In the genomic region with DNA sequence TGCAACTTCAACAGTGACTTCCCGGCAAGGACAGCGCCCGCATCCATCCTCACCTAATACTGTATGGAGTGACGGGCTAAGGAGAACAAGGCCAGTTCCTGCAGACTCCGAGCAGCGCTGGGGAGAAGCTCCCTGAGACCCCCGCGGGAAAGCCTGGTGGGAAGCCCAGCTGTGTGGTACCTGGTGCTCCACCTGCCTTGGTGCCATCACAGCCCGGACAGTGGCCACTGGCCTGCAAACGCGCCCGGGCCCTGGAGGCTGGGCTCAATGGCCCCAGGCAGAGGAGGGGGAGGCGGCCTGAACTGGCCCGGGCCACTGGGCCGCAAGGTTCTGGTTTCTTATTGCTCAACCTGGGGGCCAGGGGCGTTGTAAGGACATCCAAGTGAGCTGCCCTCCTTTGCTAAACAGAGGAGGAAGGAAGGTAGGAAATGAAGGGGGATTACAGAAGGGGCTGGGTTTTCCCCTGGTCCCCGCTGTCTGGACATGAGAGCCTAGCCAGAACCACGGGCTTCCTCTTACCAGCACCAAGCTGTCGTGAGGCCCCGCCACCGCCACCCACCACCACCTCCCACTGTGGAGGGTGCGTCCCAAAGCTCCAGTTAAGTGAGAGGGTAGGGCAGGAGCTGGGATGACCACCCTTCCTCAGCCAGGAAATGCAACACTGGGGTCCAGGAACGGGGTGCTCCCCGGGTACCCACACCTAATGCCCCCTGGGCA, we compare ENCODE assay signal across 11 cellular contexts. TPM values are rescaled to one million over a fixed set of nuclear protein-coding genes. Genes with fewer than 3 reads are reported as not detected.
DNase-seq lines count a peak whose midpoint lies in the region; ATAC-seq, FAIRE-seq and TF ChIP-seq lines count a peak whose summit lies in the region.
"Had no signal": no experiment of that assay in that cellular context is flagged by ENCODE, and none has a peak within 500 bp of the region (broad histone marks: within the 10 kb centered on the region; RNA-seq: fewer than 3 reads in every experiment).

No MANE protein-coding gene starts in this region.

- DNase-seq in GM12892 (ENCODE audit: insufficient read length) (no peak), OCI-LY7 (ENCODE audit: low spot score) (no peak), endothelial cell of umbilical vein (ENCODE audit: low read depth, low spot score) (no peak), NOMO-1 (lab: John Stamatoyannopoulos, UW; ENCODE audit: unreplicated experiment in 2 of 2) (no peak), C1 segment of cervical spinal cord (lab: John Stamatoyannopoulos, UW) (no peak)
- DNase-seq: NCI-H226, ovary had no signal

- H3K36me3 Mint-ChIP-seq in stimulated activated memory B cell treated with anti-CD40 and anti-IgM and Interleukin-4, amounts not matched to agents 10 μg/mL and 1 μg/mL and 100 μg/mL, for 72 hours = peaks cover 48% of the 10 kb centered on the region

- TF ChIP-seq CTCF in OCI-LY7 (conservative IDR thresholded peaks at IDR 0.05; ENCODE audit: low read length) (no peak), endothelial cell of umbilical vein (IDR thresholded peaks at IDR 0.05; ENCODE audit: extremely low read depth in 1 of 2, insufficient read depth in 1 of 2, low read depth in 1 of 2, low read length in 2 of 2) (no peak)

- no peaks in the 10 kb centered on the region for H3K27me3 ChIP-seq in endothelial cell of umbilical vein (ENCODE audit: control insufficient read depth in 2 of 2, insufficient read depth in 2 of 2, low read length in 2 of 2)
- H3K27me3 ChIP-seq: ovary had no signal

- H3K4me2 ChIP-seq in OCI-LY7 (ENCODE audit: low read length) (peak overlapping the region; percentile 72), endothelial cell of umbilical vein (ENCODE audit: insufficient read depth, low read length) (no peak overlapping the region)

- POLR2A ChIA-PET in OCI-LY7 (lab: Charles Lee) (interaction anchor here (0.7 to 7.7 kb wide), 3 partner anchors 11 to 28 kb away, joined by 3 to 178 read pairs (median 90); partner anchors contain the start of gene EHD1), endothelial cell of umbilical vein (lab: Charles Lee) (interaction anchor here (2.8 kb wide), 1 partner anchor 25 kb away, joined by 18 read pairs; the partner anchor contains the start of gene EHD1)

- intact Hi-C loops in OCI-LY7 (cut with micrococcal nuclease; ENCODE audit: unreplicated experiment) = loop anchor here (5.0 to 10.0 kb wide), 2 partner anchors 279 to 722 kb away; partner anchors contain the start of genes EHBP1L1, FAM89B, SYVN1 and ZNRD2
- intact Hi-C loops in endothelial cell of umbilical vein (cut with micrococcal nuclease) = no loop called here

- peaks cover 92% of the 10 kb centered on the region for H3K4me1 Mint-ChIP-seq in stimulated activated memory B cell treated with anti-CD40 and anti-IgM and Interleukin-4, amounts not matched to agents 10 μg/mL and 1 μg/mL and 100 μg/mL, for 72 hours

- no peaks in the 10 kb centered on the region for H3K9me3 Mint-ChIP-seq in stimulated activated memory B cell treated with anti-CD40 and anti-IgM and Interleukin-4, amounts not matched to agents 10 μg/mL and 1 μg/mL and 100 μg/mL, for 72 hours

- H3K4me1 ChIP-seq in OCI-LY7 (ENCODE audit: insufficient read depth, low read length, poor library complexity, severe bottlenecking) = peaks cover 92% of the 10 kb centered on the region
- H3K4me1 ChIP-seq in endothelial cell of umbilical vein (ENCODE audit: control insufficient read depth, extremely low read depth, insufficient read depth, low read length) = peaks cover 30% of the 10 kb centered on the region

- FAIRE-seq in GM12892 (lab: Jason Lieb, UNC) (peak; percentile 91), endothelial cell of umbilical vein (lab: Jason Lieb, UNC) (no peak)
- FAIRE-seq: G401.6 had no signal

- ATAC-seq in stimulated activated memory B cell treated with anti-CD40 and anti-IgM and Interleukin-4, amounts not matched to agents 10 μg/mL and 1 μg/mL and 100 μg/mL, for 72 hours = no peak
- no peak for ATAC-seq in HG03045 (IDR thresholded peaks at IDR 0.05; ENCODE audit: unreplicated experiment)
- ATAC-seq in GM18858 (IDR thresholded peaks at IDR 0.05; ENCODE audit: unreplicated experiment) = no peak

- H3K9me3 ChIP-seq in OCI-LY7 (ENCODE audit: low read length) (no peaks in the 10 kb centered on the region), endothelial cell of umbilical vein (replicated peaks; ENCODE audit: control insufficient read depth, insufficient read depth, low read length) (no peaks in the 10 kb centered on the region)
- H3K9me3 ChIP-seq: ovary had no signal

- BruUV-seq in OCI-LY7 (replicated peaks; lab: Mats Ljungman, UMichigan) = TSS peak; percentile 71
- BruUV-seq in endothelial cell of umbilical vein (replicated peaks; lab: Mats Ljungman, UMichigan) = TSS peak; percentile 45

- no peak overlapping the region for H3K9ac ChIP-seq in endothelial cell of umbilical vein (replicated peaks; ENCODE audit: extremely low read depth, insufficient read depth, low read length)

- H3K27ac Mint-ChIP-seq in stimulated activated memory B cell treated with anti-CD40 and anti-IgM and Interleukin-4, amounts not matched to agents 10 μg/mL and 1 μg/mL and 100 μg/mL, for 72 hours = peak overlapping the region; percentile 91

- H3K4me3 Mint-ChIP-seq in stimulated activated memory B cell treated with anti-CD40 and anti-IgM and Interleukin-4, amounts not matched to agents 10 μg/mL and 1 μg/mL and 100 μg/mL, for 72 hours = peak overlapping the region; percentile 76

- H3K27ac ChIP-seq in OCI-LY7 (ENCODE audit: low read depth, low read length, poor library complexity, severe bottlenecking) (peak overlapping the region; percentile 92), endothelial cell of umbilical vein (ENCODE audit: insufficient read depth, low read depth, low read length) (no peak overlapping the region)
- H3K27ac ChIP-seq: ovary had no signal

- no peaks in the 10 kb centered on the region for H3K27me3 Mint-ChIP-seq in stimulated activated memory B cell treated with anti-CD40 and anti-IgM and Interleukin-4, amounts not matched to agents 10 μg/mL and 1 μg/mL and 100 μg/mL, for 72 hours

- no peak overlapping the region for H2AFZ ChIP-seq in OCI-LY7 (ENCODE audit: low read length)
- H2AFZ ChIP-seq in endothelial cell of umbilical vein (ENCODE audit: low read depth, low read length) = no peak overlapping the region

- no peaks in the 10 kb centered on the region for H3K9me2 ChIP-seq in OCI-LY7 (ENCODE audit: insufficient read depth, low read length)

- no peaks in the 10 kb centered on the region for H3K9me1 ChIP-seq in endothelial cell of umbilical vein (replicated peaks; ENCODE audit: control insufficient read depth, extremely low read depth, insufficient read depth, low read length)

- H3K4me3 ChIP-seq in OCI-LY7 (ENCODE audit: low read depth, low read length, poor library complexity, severe bottlenecking) (peak overlapping the region; percentile 44), endothelial cell of umbilical vein (replicated peaks in 1 of 3; ENCODE audit: insufficient read depth in 1 of 3, low read depth in 1 of 3, low read length in 3 of 3) (no peak overlapping the region)
- H3K4me3 ChIP-seq: ovary had no signal

- TF ChIP-seq POLR2A in GM12892 (IDR thresholded peaks at IDR 0.05; ENCODE audit: low read depth, low read length) = no peak; the same call in 1 of the 2 replicates
- no peak for TF ChIP-seq POLR2A in endothelial cell of umbilical vein (IDR thresholded peaks at IDR 0.05; ENCODE audit: low read depth, low read length)

- H3K79me2 ChIP-seq in OCI-LY7 (ENCODE audit: insufficient read depth, low read depth, low read length) (peaks cover 7% of the 10 kb centered on the region; the same call in 1 of the 2 replicates), endothelial cell of umbilical vein (ENCODE audit: control insufficient read depth, insufficient read depth, low read length) (peaks cover 19% of the 10 kb centered on the region)

- CTCF ChIA-PET in OCI-LY7 (lab: Charles Lee; ENCODE audit: unreplicated experiment) (interaction anchor here (0.6 to 1.6 kb wide), 5 partner anchors 14 to 35 kb away, joined by 3 to 6 read pairs (median 3); no protein-coding TSS in a partner anchor), endothelial cell of umbilical vein (lab: Charles Lee) (interaction anchor here (0.8 to 9.1 kb wide), 5 partner anchors 12 to 144 kb away, joined by 3 to 101 read pairs (median 37); partner anchors contain the start of genes BATF2 and EHD1)

- dilution Hi-C loops in endothelial cell of umbilical vein (cut with MboI; ENCODE audit: extremely low pct_ligation_motif_present, low sequenced_read_pairs) = no loop called here

- H3K36me3 ChIP-seq in OCI-LY7 (ENCODE audit: insufficient read depth, low read length) = peaks cover 50% of the 10 kb centered on the region
- peaks cover 0 to 7% of the 10 kb centered on the region in 2 experiments for H3K36me3 ChIP-seq in endothelial cell of umbilical vein (ENCODE audit: control insufficient read depth in 2 of 2, extremely low read depth in 1 of 2, insufficient read depth in 2 of 2, low read length in 2 of 2)
- H3K36me3 ChIP-seq: ovary had no signal

- no peaks in the 10 kb centered on the region for H4K20me1 ChIP-seq in OCI-LY7 (ENCODE audit: insufficient read depth, low read length)
- no peaks in the 10 kb centered on the region for H4K20me1 ChIP-seq in endothelial cell of umbilical vein (replicated peaks; ENCODE audit: control insufficient read depth, extremely low read depth, insufficient read depth, low read length)

RNA-seq across cellular contexts. Expression of gene CDC42BPG, which starts 8.5 kb away (rescaled TPM):
- 0.15 TPM for polyA plus RNA-seq in GM12892 (2012; ENCODE audit: missing spikeins)
- total RNA-seq in OCI-LY7 (2014; rRNA removed; shearing (Covaris generic)) = 4.9 TPM in 2 replicates
- 3.5 and 5.1 TPM in 2 replicates for total RNA-seq in OCI-LY7 (2022)
- 0.42 and 0.62 TPM in 2 replicates for total RNA-seq in endothelial cell of umbilical vein
- polyA plus RNA-seq in endothelial cell of umbilical vein = 0.13 and 0.19 TPM in 2 replicates
- 0.14 and 0.16 TPM in 2 replicates for polyA plus RNA-seq in endothelial cell of umbilical vein (2011; cell fraction: cytosol; rRNA removed)
- 0.49 and 0.57 TPM in 2 replicates for polyA plus RNA-seq in endothelial cell of umbilical vein (2011; cell fraction: nucleus; rRNA removed)
- polyA plus RNA-seq in endothelial cell of umbilical vein (2012) = 0.27 and 0.33 TPM in 2 replicates
- polyA minus RNA-seq in endothelial cell of umbilical vein = 0.17 and 0.32 TPM in 2 replicates
- 2.3 TPM for polyA minus RNA-seq in endothelial cell of umbilical vein (2011; cell fraction: cytosol; rRNA and poly(A)+ RNA removed)
- polyA minus RNA-seq in endothelial cell of umbilical vein (2011; cell fraction: nucleus; rRNA and poly(A)+ RNA removed) = 0.24 and 0.34 TPM in 2 replicates

RNA-seq across cellular contexts. Expression of gene EHD1, which starts 25.5 kb away (rescaled TPM):
- 76.6 TPM for polyA plus RNA-seq in GM12892 (2012; ENCODE audit: missing spikeins)
- total RNA-seq in OCI-LY7 (2014; rRNA removed; shearing (Covaris generic)) = 101 and 107 TPM in 2 replicates
- total RNA-seq in OCI-LY7 (2022) (153 and 177 TPM in 2 replicates), endothelial cell of umbilical vein (98.0 and 109 TPM in 2 replicates)
- polyA plus RNA-seq in endothelial cell of umbilical vein = 136 and 140 TPM in 2 replicates
- 109 and 112 TPM in 2 replicates for polyA plus RNA-seq in endothelial cell of umbilical vein (2011; cell fraction: cytosol; rRNA removed)
- 91.7 and 102 TPM in 2 replicates for polyA plus RNA-seq in endothelial cell of umbilical vein (2011; cell fraction: nucleus; rRNA removed)
- polyA plus RNA-seq in endothelial cell of umbilical vein (2012) = 101 and 131 TPM in 2 replicates
- 136 and 168 TPM in 2 replicates for polyA minus RNA-seq in endothelial cell of umbilical vein
- 41.1 TPM for polyA minus RNA-seq in endothelial cell of umbilical vein (2011; cell fraction: cytosol; rRNA and poly(A)+ RNA removed)
- 35.6 and 63.3 TPM in 2 replicates for polyA minus RNA-seq in endothelial cell of umbilical vein (2011; cell fraction: nucleus; rRNA and poly(A)+ RNA removed)

RNA-seq across cellular contexts. Expression of gene MEN1, which starts 42.6 kb away (rescaled TPM):
- 9.5 TPM for polyA plus RNA-seq in GM12892 (2012; ENCODE audit: missing spikeins)
- 29.8 and 44.4 TPM in 2 replicates for total RNA-seq in OCI-LY7 (2014; rRNA removed; shearing (Covaris generic))
- total RNA-seq in OCI-LY7 (2022) (71.6 and 72.4 TPM in 2 replicates), endothelial cell of umbilical vein (41.1 and 41.6 TPM in 2 replicates)
- polyA plus RNA-seq in endothelial cell of umbilical vein = 43.1 and 48.8 TPM in 2 replicates
- 28.8 and 36.8 TPM in 2 replicates for polyA plus RNA-seq in endothelial cell of umbilical vein (2011; cell fraction: cytosol; rRNA removed)
- 60.0 and 60.6 TPM in 2 replicates for polyA plus RNA-seq in endothelial cell of umbilical vein (2011; cell fraction: nucleus; rRNA removed)
- polyA plus RNA-seq in endothelial cell of umbilical vein (2012) = 36.0 and 40.6 TPM in 2 replicates
- polyA minus RNA-seq in endothelial cell of umbilical vein = 25.7 and 26.5 TPM in 2 replicates
- polyA minus RNA-seq in endothelial cell of umbilical vein (2011; cell fraction: cytosol; rRNA and poly(A)+ RNA removed) = 30.1 TPM
- 12.9 and 19.6 TPM in 2 replicates for polyA minus RNA-seq in endothelial cell of umbilical vein (2011; cell fraction: nucleus; rRNA and poly(A)+ RNA removed)

RNA-seq across cellular contexts. Expression of gene MAP4K2, which starts 49.9 kb away (rescaled TPM):
- polyA plus RNA-seq in GM12892 (2012; ENCODE audit: missing spikeins) = 27.8 TPM
- 109 and 115 TPM in 2 replicates for total RNA-seq in OCI-LY7 (2014; rRNA removed; shearing (Covaris generic))
- total RNA-seq in OCI-LY7 (2022) (110 and 122 TPM in 2 replicates), endothelial cell of umbilical vein (43.3 and 48.5 TPM in 2 replicates)
- 44.0 and 51.6 TPM in 2 replicates for polyA plus RNA-seq in endothelial cell of umbilical vein
- 45.1 and 45.7 TPM in 2 replicates for polyA plus RNA-seq in endothelial cell of umbilical vein (2011; cell fraction: cytosol; rRNA removed)
- polyA plus RNA-seq in endothelial cell of umbilical vein (2011; cell fraction: nucleus; rRNA removed) = 109 and 123 TPM in 2 replicates
- polyA plus RNA-seq in endothelial cell of umbilical vein (2012) = 38.6 and 49.2 TPM in 2 replicates
- 46.8 and 52.0 TPM in 2 replicates for polyA minus RNA-seq in endothelial cell of umbilical vein
- polyA minus RNA-seq in endothelial cell of umbilical vein (2011; cell fraction: cytosol; rRNA and poly(A)+ RNA removed) = 18.9 TPM
- polyA minus RNA-seq in endothelial cell of umbilical vein (2011; cell fraction: nucleus; rRNA and poly(A)+ RNA removed) = 23.0 and 36.3 TPM in 2 replicates
